In genomic region chr16:77068402-77068801, GRCh38 we compare ENCODE assay signal across 21 cellular contexts.
DNase-seq lines count a peak whose midpoint lies in the region; ATAC-seq and TF ChIP-seq lines count a peak whose summit lies in the region.
"Had no signal": no experiment of that assay in that cellular context is flagged by ENCODE, and none has a peak within 500 bp of the region (broad histone marks: within the 10 kb centered on the region; RNA-seq: fewer than 3 reads in every experiment).

No MANE protein-coding gene starts in this region.

- H3K4me1 ChIP-seq in BLaER1 (peaks cover 27% of the 10 kb centered on the region), OCI-LY7 (ENCODE audit: insufficient read depth, low read length, poor library complexity, severe bottlenecking) (peaks cover 23% of the 10 kb centered on the region)
- H3K4me1 ChIP-seq: A549 had no signal

- peaks cover 2% of the 10 kb centered on the region for H3K27me3 Mint-ChIP-seq in activated CD4-positive, alpha-beta T cell treated with anti-CD3 and anti-CD28 coated beads, Interleukin-2, amount 10 ng/mL, durations not matched to agents 7 days and 5 days

- POLR2A ChIA-PET in OCI-LY7 (lab: Charles Lee), result interaction anchor here (0.8 to 1.3 kb wide), 2 partner anchors 9 to 10 kb away, joined by 3 to 7 read pairs; no protein-coding TSS in a partner anchor
- POLR2A ChIA-PET in activated CD4-positive, alpha-beta T cell treated with anti-CD3 and anti-CD28 coated beads, Interleukin-2, amount 10 ng/mL, durations not matched to agents 7 days and 5 days (lab: Charles Lee), result no interaction called here

- no peaks in the 10 kb centered on the region for H3K27me3 ChIP-seq in BLaER1

- CTCF ChIA-PET in OCI-LY7 (lab: Charles Lee; ENCODE audit: unreplicated experiment), result no interaction called here
- CTCF ChIA-PET in activated CD4-positive, alpha-beta T cell treated with anti-CD3 and anti-CD28 coated beads, Interleukin-2, amount 10 ng/mL, durations not matched to agents 7 days and 5 days (lab: Charles Lee), result no interaction called here

- no peak for ATAC-seq in GM19397 (IDR thresholded peaks at IDR 0.05; ENCODE audit: unreplicated experiment)
- ATAC-seq: A549 had no signal

- no peak overlapping the region for H3K27ac Mint-ChIP-seq in activated CD4-positive, alpha-beta T cell treated with anti-CD3 and anti-CD28 coated beads, Interleukin-2, amount 10 ng/mL, durations not matched to agents 7 days and 5 days
- H3K27ac Mint-ChIP-seq: B cell; CD14-positive monocyte; CD4-positive, alpha-beta memory T cell; CD4-positive, CD25-positive, alpha-beta regulatory T cell; CD8-positive, alpha-beta memory T cell had no signal

- no peak overlapping the region for H3K9ac ChIP-seq in BLaER1

- H3K36me3 ChIP-seq in BLaER1, result no peaks in the 10 kb centered on the region
- H3K36me3 ChIP-seq in OCI-LY7 (ENCODE audit: insufficient read depth, low read length), result no peaks in the 10 kb centered on the region

- no peaks in the 10 kb centered on the region for H3K79me2 ChIP-seq in OCI-LY7 (ENCODE audit: insufficient read depth, low read depth, low read length)

- H3K27ac ChIP-seq in BLaER1 (no peak overlapping the region), OCI-LY7 (ENCODE audit: low read depth, low read length, poor library complexity, severe bottlenecking) (no peak overlapping the region)
- H3K27ac ChIP-seq: 22Rv1, A549 had no signal

- H3K9me2 ChIP-seq in OCI-LY7 (ENCODE audit: insufficient read depth, low read length), result no peaks in the 10 kb centered on the region

- no peak overlapping the region for H3K4me3 ChIP-seq in BLaER1
- no peak overlapping the region for H3K4me3 ChIP-seq in OCI-LY7 (ENCODE audit: low read depth, low read length, poor library complexity, severe bottlenecking)
- H3K4me3 ChIP-seq: A549 had no signal

- TF ChIP-seq CTCF in OCI-LY7 (conservative IDR thresholded peaks at IDR 0.05; ENCODE audit: low read length), result no peak

- H4K20me1 ChIP-seq in BLaER1, result no peaks in the 10 kb centered on the region
- no peaks in the 10 kb centered on the region for H4K20me1 ChIP-seq in OCI-LY7 (ENCODE audit: insufficient read depth, low read length)

- H3K9me3 ChIP-seq in BLaER1, result no peaks in the 10 kb centered on the region
- H3K9me3 ChIP-seq in OCI-LY7 (ENCODE audit: low read length), result no peaks in the 10 kb centered on the region
- H3K9me3 ChIP-seq: A549 had no signal

- H3K9me3 Mint-ChIP-seq in activated CD4-positive, alpha-beta T cell treated with anti-CD3 and anti-CD28 coated beads, Interleukin-2, amount 10 ng/mL, durations not matched to agents 7 days and 5 days, result no peaks in the 10 kb centered on the region

- BruUV-seq in OCI-LY7 (replicated peaks; lab: Mats Ljungman, UMichigan), result no TSS peak

- peak overlapping the region; percentile 30 for H3K4me2 ChIP-seq in BLaER1
- H3K4me2 ChIP-seq in OCI-LY7 (ENCODE audit: low read length), result no peak overlapping the region
- H3K4me2 ChIP-seq: A549 had no signal

- no peaks in the 10 kb centered on the region for H3K4me1 Mint-ChIP-seq in activated CD4-positive, alpha-beta T cell treated with anti-CD3 and anti-CD28 coated beads, Interleukin-2, amount 10 ng/mL, durations not matched to agents 7 days and 5 days
- H3K4me1 Mint-ChIP-seq: B cell; CD14-positive monocyte; CD4-positive, alpha-beta memory T cell; CD4-positive, CD25-positive, alpha-beta regulatory T cell; CD8-positive, alpha-beta memory T cell had no signal

- no peaks in the 10 kb centered on the region for H3K36me3 Mint-ChIP-seq in activated CD4-positive, alpha-beta T cell treated with anti-CD3 and anti-CD28 coated beads, Interleukin-2, amount 10 ng/mL, durations not matched to agents 7 days and 5 days (ENCODE audit: low read depth)
- H3K36me3 Mint-ChIP-seq: CD14-positive monocyte; CD4-positive, alpha-beta memory T cell; CD4-positive, CD25-positive, alpha-beta regulatory T cell; CD8-positive, alpha-beta memory T cell had no signal

- intact Hi-C loops in OCI-LY7 (cut with micrococcal nuclease; ENCODE audit: unreplicated experiment), result no loop called here

- no peak overlapping the region for H3K4me3 Mint-ChIP-seq in activated CD4-positive, alpha-beta T cell treated with anti-CD3 and anti-CD28 coated beads, Interleukin-2, amount 10 ng/mL, durations not matched to agents 7 days and 5 days
- H3K4me3 Mint-ChIP-seq: B cell; CD14-positive monocyte; CD4-positive, alpha-beta memory T cell; CD4-positive, CD25-positive, alpha-beta regulatory T cell; CD8-positive, alpha-beta memory T cell had no signal

- DNase-seq in OCI-LY7 (ENCODE audit: low spot score) (no peak), dermis microvascular lymphatic vessel endothelial cell (ENCODE audit: low read depth in 2 of 2) (peak; percentile 22 to 79)
- no peak for DNase-seq in activated CD4-positive, alpha-beta T cell treated with anti-CD3 and anti-CD28 coated beads, Interleukin-2, amount 10 ng/mL, durations not matched to agents 7 days and 5 days
- DNase-seq: AML-193; C1 segment of cervical spinal cord; CD4-positive, alpha-beta memory T cell; CD4-positive, CD25-positive, alpha-beta regulatory T cell; CD8-positive, alpha-beta memory T cell; COR-L47; DMS 273 treated with DMSO at 0.1 percent for 48 hours; DMS153; DMS53; DMS79; DND-41; GF-D8 had no signal

- peak overlapping the region; percentile 81; the same call in 1 of the 2 replicates for H2AFZ ChIP-seq in OCI-LY7 (ENCODE audit: low read length)

Comparison
In these comparisons a context has a peak if more than half of its experiments do, and no peak if none do; other contexts are left out.
1. DNase-seq: peak in dermis microvascular lymphatic vessel endothelial cell (2 of 2); none in OCI-LY7 (single experiment) and activated CD4-positive, alpha-beta T cell treated with anti-CD3 and anti-CD28 coated beads, Interleukin-2, amount 10 ng/mL, durations not matched to agents 7 days and 5 days (single experiment).